Comparison of ENCODE assay signal across 1 cellular context in genomic region chr7:66967029-66967428, GRCh38.
TF ChIP-seq lines count a peak whose summit lies in the region.

No MANE protein-coding gene starts in this region.

TF ChIP-seq in WTC11, 78 proteins besides CTCF, POLR2A, EP300 and RAD21:
- TF ChIP-seq NR3C1 (CRISPR knock-in tag; conservative IDR thresholded peaks at IDR 0.05; ENCODE audit: low read depth) = no peak
- TF ChIP-seq EMX1 (CRISPR knock-in tag; IDR thresholded peaks at IDR 0.05) = no peak
- no peak for TF ChIP-seq MXD4 (CRISPR knock-in tag; IDR thresholded peaks at IDR 0.05; ENCODE audit: borderline replicate concordance)
- TF ChIP-seq NFYB (CRISPR knock-in tag; conservative IDR thresholded peaks at IDR 0.05; ENCODE audit: low read depth) = no peak
- TF ChIP-seq TEAD4 (CRISPR knock-in tag; IDR thresholded peaks at IDR 0.05) = no peak
- TF ChIP-seq PREB (CRISPR knock-in tag; IDR thresholded peaks at IDR 0.05; ENCODE audit: borderline replicate concordance) = no peak
- TF ChIP-seq RORB (CRISPR knock-in tag; IDR thresholded peaks at IDR 0.05) = no peak
- TF ChIP-seq CBFB (CRISPR knock-in tag; IDR thresholded peaks at IDR 0.05; ENCODE audit: low read depth) = no peak
- TF ChIP-seq FOXJ3 (CRISPR knock-in tag; IDR thresholded peaks at IDR 0.05; ENCODE audit: borderline replicate concordance) = no peak
- TF ChIP-seq HMGA2 (CRISPR knock-in tag; IDR thresholded peaks at IDR 0.05) = no peak
- no peak for TF ChIP-seq KAT7 (CRISPR knock-in tag; IDR thresholded peaks at IDR 0.05; ENCODE audit: borderline replicate concordance)
